In the genomic region with DNA sequence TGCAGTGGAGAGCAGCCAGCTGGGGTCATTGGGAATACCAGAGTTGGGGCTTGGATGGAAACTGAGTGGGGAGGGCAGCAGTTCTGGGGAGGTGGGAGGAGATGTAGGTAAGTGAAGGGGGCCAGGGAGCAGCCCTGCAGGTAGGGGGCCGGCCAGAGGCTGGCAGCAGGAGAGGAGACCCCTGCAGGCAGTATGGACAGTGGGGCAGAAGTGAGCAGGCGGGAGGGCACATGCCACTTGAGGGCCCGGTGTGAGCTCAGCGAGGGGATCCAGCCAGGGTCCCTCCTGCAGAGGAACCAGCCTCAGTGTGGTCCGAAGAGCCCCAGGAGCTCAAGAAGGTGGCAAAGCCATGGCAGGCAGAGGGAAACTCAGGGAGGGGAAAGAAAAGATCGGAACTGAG, we compare ENCODE assay signal across 23 cellular contexts.
DNase-seq lines count a peak whose midpoint lies in the region; ATAC-seq, FAIRE-seq and TF ChIP-seq lines count a peak whose summit lies in the region.
"Had no signal": no experiment of that assay in that cellular context is flagged by ENCODE, and none has a peak within 500 bp of the region (broad histone marks: within the 10 kb centered on the region; RNA-seq: fewer than 3 reads in every experiment).

No MANE protein-coding gene starts in this region.

- no peaks in the 10 kb centered on the region for H3K36me3 Mint-ChIP-seq in endodermal cell (ENCODE audit: low read depth)

- H3K27ac ChIP-seq in endodermal cell (ENCODE audit: low read depth, low read length) (no peak overlapping the region), neuronal stem cell (replicated peaks; ENCODE audit: low read length) (no peak overlapping the region), aorta (ENCODE audit: low read depth in 1 of 2, low read length in 2 of 2) (no peak overlapping the region), caudate nucleus (ENCODE audit: low read depth, low read length) (no peak overlapping the region)
- H3K27ac ChIP-seq: KMS-11 had no signal

- H3K79me1 ChIP-seq in neuronal stem cell (ENCODE audit: low read depth, low read length) = no peaks in the 10 kb centered on the region

- no peak overlapping the region for H3K4me3 ChIP-seq in endodermal cell (ENCODE audit: low read length)
- H3K4me3 ChIP-seq in neuronal stem cell (ENCODE audit: low read length in 2 of 2) = no peak overlapping the region
- no peak overlapping the region for H3K4me3 ChIP-seq in aorta (ENCODE audit: low read length in 2 of 2)

- 85 to 87% methylated on average over 5 to 6 of the region's 6 CpGs for WGBS in endodermal cell (ENCODE audit: insufficient coverage in 1 of 2, insufficient read length in 1 of 2), 2 experiments
- no CpG with 5 or more reads among the region's 6 CpGs for WGBS in neuronal stem cell (ENCODE audit: extremely low coverage in 2 of 2, insufficient read length in 2 of 2, insufficient replicate concordance in 1 of 2), 2 donors
- WGBS in aorta, 2 donors = 81 to 84% methylated on average over 6 of the region's 6 CpGs

- H3K9me3 ChIP-seq in endodermal cell (ENCODE audit: control insufficient read depth, low read length) (no peaks in the 10 kb centered on the region), neuronal stem cell (replicated peaks in 1 of 2; ENCODE audit: control insufficient read depth in 2 of 2, insufficient read depth in 1 of 2, low read depth in 1 of 2, low read length in 2 of 2) (no peaks in the 10 kb centered on the region), aorta (ENCODE audit: control insufficient read depth, low read length) (no peaks in the 10 kb centered on the region)

- H2AFZ ChIP-seq in neuronal stem cell (ENCODE audit: low read length) = no peak overlapping the region

- no peaks in the 10 kb centered on the region for H3K36me3 ChIP-seq in endodermal cell (ENCODE audit: control insufficient read depth, insufficient read depth, low read length)
- H3K36me3 ChIP-seq in neuronal stem cell (replicated peaks in 1 of 2; ENCODE audit: control insufficient read depth in 2 of 2, insufficient read depth in 2 of 2, low read length in 2 of 2) = no peaks in the 10 kb centered on the region
- no peaks in the 10 kb centered on the region for H3K36me3 ChIP-seq in aorta (ENCODE audit: control insufficient read depth in 1 of 2, insufficient read depth in 2 of 2, low read length in 1 of 2)

- H2BK5ac ChIP-seq in neuronal stem cell (ENCODE audit: low read length) = no peak overlapping the region

- peak overlapping the region; percentile 19 for H3K18ac ChIP-seq in neuronal stem cell (ENCODE audit: low read length)

- peaks cover 10% of the 10 kb centered on the region for H3K4me1 Mint-ChIP-seq in endodermal cell
- H3K4me1 Mint-ChIP-seq: B cell had no signal

- intact Hi-C loops in Right ventricle myocardium inferior (cut with DNase I) = no loop called here
- intact Hi-C loops in left cardiac atrium (cut with DNase I) = no loop called here
- intact Hi-C loops in aorta (cut with DNase I) = no loop called here

- no peaks in the 10 kb centered on the region for H3K27me3 ChIP-seq in endodermal cell (ENCODE audit: control insufficient read depth, insufficient read depth, low read length, poor library complexity, severe bottlenecking)
- peaks cover 0 to 5% (median 0%) of the 10 kb centered on the region in 3 experiments for H3K27me3 ChIP-seq in neuronal stem cell (ENCODE audit: control insufficient read depth in 3 of 3, insufficient read depth in 3 of 3, low read depth in 1 of 3, low read length in 3 of 3)
- H3K27me3 ChIP-seq in aorta (ENCODE audit: control insufficient read depth in 1 of 2, insufficient read depth in 2 of 2, low read length in 1 of 2) = no peaks in the 10 kb centered on the region

- H2BK15ac ChIP-seq in neuronal stem cell (ENCODE audit: low read length) = no peak overlapping the region

- H3K23ac ChIP-seq in neuronal stem cell (ENCODE audit: low read depth, low read length, poor library complexity) = no peak overlapping the region

- H3K4me1 ChIP-seq in endodermal cell (ENCODE audit: control insufficient read depth, insufficient read depth, low read length) = no peaks in the 10 kb centered on the region
- no peaks in the 10 kb centered on the region for H3K4me1 ChIP-seq in neuronal stem cell (ENCODE audit: control insufficient read depth in 2 of 2, insufficient read depth in 1 of 2, low read depth in 1 of 2, low read length in 2 of 2)
- no peaks in the 10 kb centered on the region for H3K4me1 ChIP-seq in aorta (ENCODE audit: control insufficient read depth in 1 of 2, insufficient read depth in 2 of 2, low read length in 2 of 2)

- no peak overlapping the region for H3K4me3 Mint-ChIP-seq in endodermal cell
- H3K4me3 Mint-ChIP-seq: B cell had no signal

- no peak overlapping the region for H3K27ac Mint-ChIP-seq in endodermal cell
- H3K27ac Mint-ChIP-seq: B cell had no signal

- ATAC-seq in Right ventricle myocardium inferior = peak; percentile 26
- no peak for ATAC-seq in left cardiac atrium
- peak; percentile 19 for ATAC-seq in aorta (ENCODE audit: low FRiP score)

- no peak for DNase-seq in Right ventricle myocardium inferior (ENCODE audit: missing footprints)
- DNase-seq in left cardiac atrium = no peak
- DNase-seq in endodermal cell = peak; percentile 39
- no peak for DNase-seq in neuronal stem cell (ENCODE audit: low spot score)
- no peak for DNase-seq in aorta
- no peak for DNase-seq in frontal cortex (ENCODE audit: low spot score in 2 of 2)
- no peak for DNase-seq in caudate nucleus (lab: John Stamatoyannopoulos, UW)
- DNase-seq: EL, GF-D8, IMR-90, NCI-H1092 treated with DMSO at 0.1 percent for 48 hours, NCI-H146, NCI-H2029 treated with DMSO at 0.1 percent for 48 hours, NCI-H2171 treated with DMSO at 0.1 percent for 48 hours, NCI-H446, NCI-H526 treated with DMSO at 0.1 percent for 48 hours, OCI-M1, Right ventricle myocardium superior had no signal

- TF ChIP-seq CTCF in endodermal cell (conservative IDR thresholded peaks at IDR 0.05) = peak; percentile 11

- no peak overlapping the region for H4K8ac ChIP-seq in neuronal stem cell (ENCODE audit: low read depth, low read length)

- H3K4ac ChIP-seq in neuronal stem cell (ENCODE audit: low read length) = no peak overlapping the region

- H2BK120ac ChIP-seq in neuronal stem cell (ENCODE audit: low read depth, low read length) = no peak overlapping the region

- no peak overlapping the region for H3K4me2 ChIP-seq in neuronal stem cell (ENCODE audit: insufficient read depth, low read length, poor library complexity, severe bottlenecking)
- H3K4me2 ChIP-seq: KMS-11 had no signal

- H3K27me3 Mint-ChIP-seq in endodermal cell (ENCODE audit: insufficient read depth) = peaks cover 5% of the 10 kb centered on the region

- H3K9ac ChIP-seq in endodermal cell (ENCODE audit: extremely low read depth, low read length, poor library complexity, severe bottlenecking) = no peak overlapping the region
- H3K9ac ChIP-seq in neuronal stem cell (ENCODE audit: low read depth, low read length, poor library complexity) = no peak overlapping the region
- H3K9ac ChIP-seq: KMS-11 had no signal

- FAIRE-seq in frontal cortex (lab: Jason Lieb, UNC) = no peak
- FAIRE-seq: A204.1, GM19239, HTR-8/SVneo had no signal

- peak overlapping the region; percentile 6 for H2AK5ac ChIP-seq in neuronal stem cell (ENCODE audit: low read depth, low read length)

- no peak overlapping the region for H2BK12ac ChIP-seq in neuronal stem cell (ENCODE audit: low read length)

- no peak overlapping the region for H3K14ac ChIP-seq in neuronal stem cell (ENCODE audit: low read length)

- peaks cover 8% of the 10 kb centered on the region for H3K9me3 Mint-ChIP-seq in endodermal cell

- no peak overlapping the region for H4K91ac ChIP-seq in neuronal stem cell (ENCODE audit: low read depth, low read length, poor library complexity)

Comparison
In these comparisons a context has a peak if more than half of its experiments do, and no peak if none do; other contexts are left out.
1. ATAC-seq: peak in Right ventricle myocardium inferior (single experiment) and aorta (single experiment); none in left cardiac atrium (0 of 2).